18 cellular contexts compared by ENCODE assay signal in genomic region chr11:108914981-108915380, GRCh38.
A peak's percentile ranks its signal among the peaks of the same experiment; 100 is the strongest.
DNase-seq lines count a peak whose midpoint lies in the region; ATAC-seq, FAIRE-seq and TF ChIP-seq lines count a peak whose summit lies in the region.
"Had no signal": no experiment of that assay in that cellular context is flagged by ENCODE, and none has a peak within 500 bp of the region (broad histone marks: within the 10 kb centered on the region; RNA-seq: fewer than 3 reads in every experiment).

No MANE protein-coding gene starts in this region.

- peaks cover 2% of the 10 kb centered on the region for H3K4me1 ChIP-seq in mesenchymal stem cell (ENCODE audit: control insufficient read depth, insufficient read depth, low read depth, low read length)

- no peak for ATAC-seq in stimulated activated naive B cell treated with anti-CD40 and anti-IgM and Interleukin-4, amounts not matched to agents 10 μg/mL and 1 μg/mL and 100 μg/mL, for 72 hours (replicated peaks)
- no peak for ATAC-seq in GM21529 (IDR thresholded peaks at IDR 0.05; ENCODE audit: unreplicated experiment)
- ATAC-seq: HCT116, Panc1 had no signal

- H3K4me2 ChIP-seq in mesenchymal stem cell (ENCODE audit: low read length, poor library complexity, severe bottlenecking), result no peak overlapping the region

- H3K27me3 Mint-ChIP-seq in stimulated activated naive B cell treated with anti-CD40 and anti-IgM and Interleukin-4, amounts not matched to agents 10 μg/mL and 1 μg/mL and 100 μg/mL, for 72 hours, result no peaks in the 10 kb centered on the region

- H3K27ac Mint-ChIP-seq in stimulated activated naive B cell treated with anti-CD40 and anti-IgM and Interleukin-4, amounts not matched to agents 10 μg/mL and 1 μg/mL and 100 μg/mL, for 72 hours, result no peak overlapping the region

- peaks cover 0 to 3% of the 10 kb centered on the region in 2 donors for H3K4me1 Mint-ChIP-seq in stimulated activated naive B cell treated with anti-CD40 and anti-IgM and Interleukin-4, amounts not matched to agents 10 μg/mL and 1 μg/mL and 100 μg/mL, for 72 hours

- no peak overlapping the region for H3K14ac ChIP-seq in mesenchymal stem cell (ENCODE audit: low read length in 2 of 2)

- H3K9me3 Mint-ChIP-seq in stimulated activated naive B cell treated with anti-CD40 and anti-IgM and Interleukin-4, amounts not matched to agents 10 μg/mL and 1 μg/mL and 100 μg/mL, for 72 hours, result no peaks in the 10 kb centered on the region

- H3K27ac ChIP-seq in mesenchymal stem cell (ENCODE audit: low read length, poor library complexity, severe bottlenecking), result no peak overlapping the region
- H3K27ac ChIP-seq: SK-N-MC had no signal

- no peak overlapping the region for H2AK5ac ChIP-seq in mesenchymal stem cell (ENCODE audit: low read length, severe bottlenecking)

- no peak overlapping the region for H3K18ac ChIP-seq in mesenchymal stem cell (ENCODE audit: low read depth in 1 of 2, low read length in 2 of 2)

- H3K9me3 ChIP-seq in mesenchymal stem cell (ENCODE audit: control insufficient read depth, low read length), result no peaks in the 10 kb centered on the region
- H3K9me3 ChIP-seq: MG63 had no signal

- no peak overlapping the region for H2BK15ac ChIP-seq in mesenchymal stem cell (ENCODE audit: low read depth, poor library complexity, severe bottlenecking)

- TF ChIP-seq CTCF in AG10803 (conservative IDR thresholded peaks at IDR 0.05; ENCODE audit: low read length), result no peak

- H3K23ac ChIP-seq in mesenchymal stem cell (ENCODE audit: low read length in 2 of 2), result no peak overlapping the region

- no peak overlapping the region for H2BK12ac ChIP-seq in mesenchymal stem cell (ENCODE audit: low read length in 2 of 2)

- no peak overlapping the region for H3K4me3 Mint-ChIP-seq in stimulated activated naive B cell treated with anti-CD40 and anti-IgM and Interleukin-4, amounts not matched to agents 10 μg/mL and 1 μg/mL and 100 μg/mL, for 72 hours

- H3K4ac ChIP-seq in mesenchymal stem cell (ENCODE audit: low read depth in 1 of 2, low read length in 2 of 2), result no peak overlapping the region

- peaks cover 4% of the 10 kb centered on the region for H3K79me1 ChIP-seq in mesenchymal stem cell (replicated peaks; ENCODE audit: low read length, poor library complexity, severe bottlenecking)

- H4K8ac ChIP-seq in mesenchymal stem cell (ENCODE audit: low read length), result no peak overlapping the region

- H2BK120ac ChIP-seq in mesenchymal stem cell (ENCODE audit: low read depth, low read length), result no peak overlapping the region

- no peaks in the 10 kb centered on the region for H3K27me3 ChIP-seq in mesenchymal stem cell (ENCODE audit: control insufficient read depth in 1 of 2, insufficient read depth in 1 of 2, low read length in 2 of 2)
- H3K27me3 ChIP-seq: MG63 had no signal

- peak; percentile 91 for FAIRE-seq in endometrium (lab: Jason Lieb, UNC)
- FAIRE-seq: GM19239 had no signal

- no peak overlapping the region for H2AFZ ChIP-seq in mesenchymal stem cell (ENCODE audit: low read depth, low read length)

- peaks cover 8 to 25% of the 10 kb centered on the region in 2 donors for H3K36me3 Mint-ChIP-seq in stimulated activated naive B cell treated with anti-CD40 and anti-IgM and Interleukin-4, amounts not matched to agents 10 μg/mL and 1 μg/mL and 100 μg/mL, for 72 hours

- H2BK5ac ChIP-seq in mesenchymal stem cell (ENCODE audit: low read depth, low read length, poor library complexity, severe bottlenecking), result no peak overlapping the region

- peak; percentile 47 for DNase-seq in AG10803 (ENCODE audit: low read depth)
- peak; percentile 51 for DNase-seq in M059J (ENCODE audit: low read depth)
- peak; percentile 79 for DNase-seq in mesenchymal stem cell
- DNase-seq in NCI-H2081 (lab: John Stamatoyannopoulos, UW), result no peak
- DNase-seq in stimulated activated naive B cell treated with anti-CD40 and anti-IgM and Interleukin-4, amounts not matched to agents 10 μg/mL and 1 μg/mL and 100 μg/mL, for 72 hours, result no peak
- DNase-seq: COR-L47, KG1, MG63, NCI-H1092, NCI-H146, NCI-H2081 treated with DMSO at 0.1 percent for 48 hours, NCI-H510A had no signal

- H3K4me3 ChIP-seq in AG10803 (ENCODE audit: low read length) (no peak overlapping the region), mesenchymal stem cell (ENCODE audit: insufficient read depth in 1 of 2, low read depth in 1 of 2, low read length in 2 of 2) (no peak overlapping the region)
- H3K4me3 ChIP-seq: MG63, SK-N-MC had no signal

- H4K91ac ChIP-seq in mesenchymal stem cell (ENCODE audit: low read length), result no peak overlapping the region

- peaks cover 0 to 2% of the 10 kb centered on the region in 2 experiments for H3K36me3 ChIP-seq in mesenchymal stem cell (ENCODE audit: control insufficient read depth in 1 of 2, insufficient read depth in 2 of 2, low read depth in 1 of 2, low read length in 2 of 2)
- H3K36me3 ChIP-seq: MG63 had no signal

- H3K9ac ChIP-seq in mesenchymal stem cell (ENCODE audit: low read length), result no peak overlapping the region

Comparison
In these comparisons a context has a peak if more than half of its experiments do, and no peak if none do; other contexts are left out.
1. DNase-seq: peak in AG10803 (single experiment), M059J (single experiment) and mesenchymal stem cell (single experiment); none in NCI-H2081 (0 of 2) and stimulated activated naive B cell treated with anti-CD40 and anti-IgM and Interleukin-4, amounts not matched to agents 10 μg/mL and 1 μg/mL and 100 μg/mL, for 72 hours (single experiment).